14 cellular contexts compared by ENCODE assay signal in genomic region chr2:44918095-44918775, GRCh38. TPM values are rescaled to one million over a fixed set of nuclear protein-coding genes. Genes with fewer than 3 reads are reported as not detected.
DNase-seq lines count a peak whose midpoint lies in the region; ATAC-seq and TF ChIP-seq lines count a peak whose summit lies in the region.
"Had no signal": no experiment of that assay in that cellular context is flagged by ENCODE, and none has a peak within 500 bp of the region (broad histone marks: within the 10 kb centered on the region; RNA-seq: fewer than 3 reads in every experiment).

No MANE protein-coding gene starts in this region.

- H3K9me3 ChIP-seq in SJSA1 (replicated peaks) (no peaks in the 10 kb centered on the region), gastrocnemius medialis (no peaks in the 10 kb centered on the region)
- H3K9me3 ChIP-seq: right lobe of liver, suprapubic skin had no signal

- no peak for TF ChIP-seq CTCF in gastrocnemius medialis (IDR thresholded peaks at IDR 0.05 in 4 of 5, conservative IDR thresholded peaks at IDR 0.05 in 1 of 5)

- H3K27ac ChIP-seq in SJSA1 (peak overlapping the region; percentile 59), gastrocnemius medialis (no peak overlapping the region)
- H3K27ac ChIP-seq: right lobe of liver, suprapubic skin had no signal

- in situ Hi-C loops in gastrocnemius medialis (cut with MboI; ENCODE audit: low sequenced_read_pairs in 4 of 4): no loop called here

- H3K4me1 ChIP-seq in SJSA1 (replicated peaks) (peaks cover 22% of the 10 kb centered on the region), gastrocnemius medialis (no peaks in the 10 kb centered on the region)
- H3K4me1 ChIP-seq: right lobe of liver, suprapubic skin had no signal

- ATAC-seq in GM18867 (IDR thresholded peaks at IDR 0.05; ENCODE audit: unreplicated experiment): peak; percentile 46
- ATAC-seq in HG03196 (IDR thresholded peaks at IDR 0.05; ENCODE audit: unreplicated experiment): peak; percentile 67
- ATAC-seq in gastrocnemius medialis: no peak
- ATAC-seq: esophagus mucosa had no signal

- TF ChIP-seq POLR2A in gastrocnemius medialis (IDR thresholded peaks at IDR 0.05): no peak

- DNase-seq in SJSA1 (ENCODE audit: low read depth in 1 of 2, low spot score in 2 of 2) (peak; percentile 74 to 79), kidney glomerular epithelial cell (lab: John Stamatoyannopoulos, UW) (peak; percentile 48), DMS79 (lab: John Stamatoyannopoulos, UW) (no peak), gastrocnemius medialis (no peak), EL (no peak)
- DNase-seq: CD4-positive, alpha-beta T cell; NCI-H2171; right lobe of liver had no signal

- H3K4me3 ChIP-seq in SJSA1 (no peak overlapping the region), gastrocnemius medialis (no peak overlapping the region)
- H3K4me3 ChIP-seq: lung, right lobe of liver, suprapubic skin had no signal

- intact Hi-C loops in gastrocnemius medialis (cut with DNase I; ENCODE audit: low total_unique reads): no loop called here

- H3K36me3 ChIP-seq in SJSA1 (no peaks in the 10 kb centered on the region), gastrocnemius medialis (no peaks in the 10 kb centered on the region)
- H3K36me3 ChIP-seq: right lobe of liver, suprapubic skin had no signal

- H3K27me3 ChIP-seq in SJSA1 (replicated peaks) (no peaks in the 10 kb centered on the region), gastrocnemius medialis (peaks cover 4 to 21% (median 7%) of the 10 kb centered on the region in 3 donors)
- H3K27me3 ChIP-seq: right lobe of liver had no signal

RNA-seq across cellular contexts. Expression of gene SIX3, which starts 23.3 kb away (rescaled TPM):
- not detected in 2 replicates for total RNA-seq in SJSA1 (2014; rRNA removed; shearing (Covaris generic))
- not detected for total RNA-seq in gastrocnemius medialis
- total RNA-seq: CD4-positive, alpha-beta T cell; esophagus mucosa; neural crest cell; right lobe of liver had no signal

Comparison
In these comparisons a context has a peak if more than half of its experiments do, and no peak if none do; other contexts are left out.
1. ATAC-seq: peak in GM18867 (single experiment) and HG03196 (single experiment); none in gastrocnemius medialis (0 of 2).
2. DNase-seq: peak in SJSA1 (2 of 2) and kidney glomerular epithelial cell (single experiment); none in DMS79 (single experiment), gastrocnemius medialis (0 of 2) and EL (single experiment).